14 cellular contexts compared by ENCODE assay signal in genomic region chr2:210727549-210727948, GRCh38.
"Had no signal": no experiment of that assay in that cellular context is flagged by ENCODE, and none has a peak within 500 bp of the region (broad histone marks: within the 10 kb centered on the region; RNA-seq: fewer than 3 reads in every experiment).

No MANE protein-coding gene starts in this region.

- H3K27me3 ChIP-seq: pancreas, suprapubic skin, upper lobe of left lung had no signal

- ATAC-seq: activated CD8-positive, alpha-beta T cell treated with anti-CD3 and anti-CD28 coated beads for 36 hours; activated T-cell treated with anti-CD3 and anti-CD28 coated beads, Interleukin-2, amount 50 U/mL, for 72 hours; effector memory CD8-positive, alpha-beta T cell; left ventricle myocardium superior; naive thymus-derived CD8-positive, alpha-beta T cell; pancreas; sciatic nerve had no signal

- DNase-seq: activated CD4-positive, alpha-beta T cell treated with anti-CD3 and anti-CD28 coated beads for 4 hours; activated CD8-positive, alpha-beta memory T cell treated with anti-CD3 and anti-CD28 coated beads, Interleukin-2, amount 50 U/mL, for 48 hours; activated CD8-positive, alpha-beta T cell treated with anti-CD3 and anti-CD28 coated beads for 36 hours; activated gamma-delta T cell; activated T-cell treated with anti-CD3 and anti-CD28 coated beads, Interleukin-2, amount 50 U/mL, for 72 hours; anterior cingulate cortex; effector memory CD8-positive, alpha-beta T cell; foreskin melanocyte; left ventricle myocardium superior; naive thymus-derived CD8-positive, alpha-beta T cell; pancreas; upper lobe of left lung had no signal

- H3K4me3 ChIP-seq: pancreas, suprapubic skin, upper lobe of left lung had no signal

- H3K36me3 ChIP-seq: pancreas, suprapubic skin, upper lobe of left lung had no signal

- H3K4me1 ChIP-seq: suprapubic skin, upper lobe of left lung had no signal

- H3K9me3 ChIP-seq: pancreas, suprapubic skin, upper lobe of left lung had no signal
